8 cellular contexts compared by ENCODE assay signal in genomic region chr20:45890077-45890996, GRCh38. TPM values are rescaled to one million over a fixed set of nuclear protein-coding genes. Genes with fewer than 3 reads are reported as not detected.
DNase-seq lines count a peak whose midpoint lies in the region; ATAC-seq and TF ChIP-seq lines count a peak whose summit lies in the region.

No MANE protein-coding gene starts in this region.

- peak overlapping the region; percentile 93 for H3K18ac ChIP-seq in neuronal stem cell (ENCODE audit: low read length)

- H3K27ac Mint-ChIP-seq in activated naive CD8-positive, alpha-beta T cell treated with anti-CD3 and anti-CD28 coated beads for 36 hours: peak overlapping the region; percentile 90
- H3K27ac Mint-ChIP-seq in type B pancreatic cell: peak overlapping the region; percentile 92

- H3K79me2 ChIP-seq in OCI-LY3 (ENCODE audit: low read length): no peaks in the 10 kb centered on the region

- POLR2A ChIA-PET in GM10248 (lab: Yijun Ruan, JAX): interaction anchor here (0.5 to 1.6 kb wide), 5 partner anchors 9 to 1474 kb away, joined by 3 to 6 read pairs (median 4); partner anchors contain the start of genes PLTP and ZSWIM1

- H3K4ac ChIP-seq in neuronal stem cell (ENCODE audit: low read length): peak overlapping the region; percentile 76

- CTCF ChIA-PET in GM10248 (lab: Yijun Ruan, JAX): interaction anchor here (0.6 to 2.9 kb wide), 22 partner anchors 9 to 459 kb away, joined by 3 to 19 read pairs (median 4); partner anchors contain the start of gene ZSWIM1

- H3K9ac ChIP-seq in OCI-LY3 (ENCODE audit: low read length) (peak overlapping the region; percentile 64), neuronal stem cell (ENCODE audit: low read depth, low read length, poor library complexity) (peak overlapping the region; percentile 84)

- H3K27me3 Mint-ChIP-seq in activated naive CD8-positive, alpha-beta T cell treated with anti-CD3 and anti-CD28 coated beads for 36 hours: no peaks in the 10 kb centered on the region
- H3K27me3 Mint-ChIP-seq in type B pancreatic cell: no peaks in the 10 kb centered on the region

- H3K27ac ChIP-seq in OCI-LY3 (ENCODE audit: low read length) (no peak overlapping the region), neuronal stem cell (replicated peaks; ENCODE audit: low read length) (no peak overlapping the region)

- H3K79me1 ChIP-seq in neuronal stem cell (ENCODE audit: low read depth, low read length): peaks cover 2% of the 10 kb centered on the region

- H3K36me3 ChIP-seq in OCI-LY3 (replicated peaks; ENCODE audit: low read depth, low read length) (peaks cover 7% of the 10 kb centered on the region), neuronal stem cell (replicated peaks in 1 of 2; ENCODE audit: control insufficient read depth in 2 of 2, insufficient read depth in 2 of 2, low read length in 2 of 2) (peaks cover 5 to 43% of the 10 kb centered on the region in 2 donors)

- no peak overlapping the region for H2BK12ac ChIP-seq in neuronal stem cell (ENCODE audit: low read length)

- H3K23ac ChIP-seq in neuronal stem cell (ENCODE audit: low read depth, low read length, poor library complexity): peak overlapping the region; percentile 96

- peak overlapping the region; percentile 88 for H3K4me3 Mint-ChIP-seq in activated naive CD8-positive, alpha-beta T cell treated with anti-CD3 and anti-CD28 coated beads for 36 hours
- peak overlapping the region; percentile 93 for H3K4me3 Mint-ChIP-seq in type B pancreatic cell

- H2BK5ac ChIP-seq in neuronal stem cell (ENCODE audit: low read length): peak overlapping the region; percentile 39

- H2BK15ac ChIP-seq in neuronal stem cell (ENCODE audit: low read length): no peak overlapping the region

- H3K27me3 ChIP-seq in OCI-LY3 (ENCODE audit: low read depth, low read length) (no peaks in the 10 kb centered on the region), neuronal stem cell (ENCODE audit: control insufficient read depth in 3 of 3, insufficient read depth in 3 of 3, low read depth in 1 of 3, low read length in 3 of 3) (peaks cover 0 to 7% (median 0%) of the 10 kb centered on the region in 3 experiments)

- H2AFZ ChIP-seq in OCI-LY3 (ENCODE audit: low read depth, low read length): peak overlapping the region; percentile 86
- peak overlapping the region; percentile 90 for H2AFZ ChIP-seq in neuronal stem cell (ENCODE audit: low read length)

- no peak overlapping the region for H4K91ac ChIP-seq in neuronal stem cell (ENCODE audit: low read depth, low read length, poor library complexity)

- H3K4me2 ChIP-seq in OCI-LY3 (ENCODE audit: low read length): peak overlapping the region; percentile 89
- H3K4me2 ChIP-seq in neuronal stem cell (ENCODE audit: insufficient read depth, low read length, poor library complexity, severe bottlenecking): peak overlapping the region; percentile 100

- TF ChIP-seq CTCF in GM10248 (IDR thresholded peaks at IDR 0.05; ENCODE audit: control extremely low read depth, extremely low read depth, low read depth, missing control alignments): peak; percentile 43
- no peak for TF ChIP-seq CTCF in OCI-LY3 (IDR thresholded peaks at IDR 0.05; ENCODE audit: low read depth, low read length)
- TF ChIP-seq CTCF in type B pancreatic cell (conservative IDR thresholded peaks at IDR 0.05): peak; percentile 82

- peak overlapping the region; percentile 43 for H4K8ac ChIP-seq in neuronal stem cell (ENCODE audit: low read depth, low read length)

- peaks cover 10% of the 10 kb centered on the region for H3K36me3 Mint-ChIP-seq in activated naive CD8-positive, alpha-beta T cell treated with anti-CD3 and anti-CD28 coated beads for 36 hours
- H3K36me3 Mint-ChIP-seq in type B pancreatic cell: peaks cover 4% of the 10 kb centered on the region

- no CpG with 5 or more reads among the region's 79 CpGs for WGBS in neuronal stem cell (ENCODE audit: extremely low coverage in 2 of 2, insufficient read length in 2 of 2, insufficient replicate concordance in 1 of 2), 2 donors

- H3K9me3 Mint-ChIP-seq in activated naive CD8-positive, alpha-beta T cell treated with anti-CD3 and anti-CD28 coated beads for 36 hours: no peaks in the 10 kb centered on the region
- H3K9me3 Mint-ChIP-seq in type B pancreatic cell: no peaks in the 10 kb centered on the region

- peaks cover 46% of the 10 kb centered on the region for H3K4me1 Mint-ChIP-seq in activated naive CD8-positive, alpha-beta T cell treated with anti-CD3 and anti-CD28 coated beads for 36 hours
- H3K4me1 Mint-ChIP-seq in type B pancreatic cell (ENCODE audit: unreplicated experiment): peaks cover 8% of the 10 kb centered on the region

- H3K4me1 ChIP-seq in OCI-LY3 (ENCODE audit: low read length) (peaks cover 11% of the 10 kb centered on the region), neuronal stem cell (ENCODE audit: control insufficient read depth in 2 of 2, insufficient read depth in 1 of 2, low read depth in 1 of 2, low read length in 2 of 2) (peaks cover 5 to 6% of the 10 kb centered on the region in 2 donors)

- DNase-seq in GM10248 (ENCODE audit: extremely low spot score) (peak; percentile 66), glomerular endothelial cell (ENCODE audit: extremely low read depth, low read depth, low spot score) (peak; percentile 60), neuronal stem cell (ENCODE audit: low spot score) (peak; percentile 67), type B pancreatic cell (ENCODE audit: extremely low spot score, unreplicated experiment) (peak; percentile 88)
- peak; percentile 59 for DNase-seq in activated naive CD8-positive, alpha-beta T cell treated with anti-CD3 and anti-CD28 coated beads for 36 hours

- H3K14ac ChIP-seq in neuronal stem cell (ENCODE audit: low read length): peak overlapping the region; percentile 56

- peak overlapping the region; percentile 81 for H2AK5ac ChIP-seq in neuronal stem cell (ENCODE audit: low read depth, low read length)

- H3K9me3 ChIP-seq in OCI-LY3 (ENCODE audit: insufficient read depth, low read length): no peaks in the 10 kb centered on the region
- no peaks in the 10 kb centered on the region for H3K9me3 ChIP-seq in neuronal stem cell (replicated peaks in 1 of 2; ENCODE audit: control insufficient read depth in 2 of 2, insufficient read depth in 1 of 2, low read depth in 1 of 2, low read length in 2 of 2)

- H3K4me3 ChIP-seq in OCI-LY3 (ENCODE audit: low read length) (peak overlapping the region; percentile 84), neuronal stem cell (ENCODE audit: low read length in 2 of 2) (peak overlapping the region; percentile 66 to 88)

- H4K20me1 ChIP-seq in OCI-LY3 (ENCODE audit: insufficient read depth, low read length): no peaks in the 10 kb centered on the region

- ATAC-seq in HG03108 (IDR thresholded peaks at IDR 0.05; ENCODE audit: unreplicated experiment) (peak; percentile 25), HG02981 (IDR thresholded peaks at IDR 0.05; ENCODE audit: unreplicated experiment) (no peak)

- peak overlapping the region; percentile 81 for H2BK120ac ChIP-seq in neuronal stem cell (ENCODE audit: low read depth, low read length)

RNA-seq across cellular contexts. Expression of gene NEURL2, which starts 0.7 kb away (rescaled TPM):
- total RNA-seq in activated naive CD8-positive, alpha-beta T cell treated with anti-CD3 and anti-CD28 coated beads for 36 hours: 1 to 10 TPM; 2.5 to 3.1 TPM
- 3.4 and 4.8 TPM in 2 replicates for total RNA-seq in glomerular endothelial cell
- polyA plus RNA-seq in neuronal stem cell (2013, experiment 1 of 2): 0.75 TPM
- polyA plus RNA-seq in neuronal stem cell (2013, experiment 2 of 2): 0.62 TPM
- 6.4 TPM in 2 replicates for total RNA-seq in type B pancreatic cell (ENCODE audit: low replicate concordance)

RNA-seq across cellular contexts. Expression of gene CTSA, which starts 0.8 kb away (rescaled TPM):
- total RNA-seq in activated naive CD8-positive, alpha-beta T cell treated with anti-CD3 and anti-CD28 coated beads for 36 hours: 10 to 100 TPM; 45.2 to 45.7 TPM
- total RNA-seq in glomerular endothelial cell: 190 and 234 TPM in 2 replicates
- polyA plus RNA-seq in neuronal stem cell (2013, experiment 1 of 2): 15.3 TPM
- polyA plus RNA-seq in neuronal stem cell (2013, experiment 2 of 2): 15.1 TPM
- total RNA-seq in type B pancreatic cell (ENCODE audit: low replicate concordance): 142 and 174 TPM in 2 replicates

RNA-seq across cellular contexts. Expression of gene SPATA25, which starts 2.9 kb away (rescaled TPM):
- 1 to 10 TPM in 1 of 2 experiments, under 1 TPM in 1; 0.90 to 1.0 TPM for total RNA-seq in activated naive CD8-positive, alpha-beta T cell treated with anti-CD3 and anti-CD28 coated beads for 36 hours
- total RNA-seq in glomerular endothelial cell (0.29 TPM in 1 of 2 replicates, not detected in the other), type B pancreatic cell (ENCODE audit: low replicate concordance) (2.6 and 4.2 TPM in 2 replicates)
- polyA plus RNA-seq in neuronal stem cell (2013, experiment 1 of 2): 0.28 TPM
- 0.21 TPM for polyA plus RNA-seq in neuronal stem cell (2013, experiment 2 of 2)

RNA-seq across cellular contexts. Expression of gene ZSWIM1, which starts 9.3 kb away (rescaled TPM):
- total RNA-seq in activated naive CD8-positive, alpha-beta T cell treated with anti-CD3 and anti-CD28 coated beads for 36 hours: 10 to 100 TPM; 10.6 to 11.1 TPM
- total RNA-seq in glomerular endothelial cell: 9.4 and 11.4 TPM in 2 replicates
- 11.3 TPM for polyA plus RNA-seq in neuronal stem cell (2013, experiment 1 of 2)
- polyA plus RNA-seq in neuronal stem cell (2013, experiment 2 of 2): 11.6 TPM
- total RNA-seq in type B pancreatic cell (ENCODE audit: low replicate concordance): 17.1 and 17.3 TPM in 2 replicates

RNA-seq across cellular contexts. Expression of gene PLTP, which starts 21.6 kb away (rescaled TPM):
- 1 to 10 TPM; 5.9 to 6.2 TPM for total RNA-seq in activated naive CD8-positive, alpha-beta T cell treated with anti-CD3 and anti-CD28 coated beads for 36 hours
- total RNA-seq in glomerular endothelial cell (24.6 and 28.1 TPM in 2 replicates), type B pancreatic cell (ENCODE audit: low replicate concordance) (40.7 and 96.5 TPM in 2 replicates)
- 35.9 TPM for polyA plus RNA-seq in neuronal stem cell (2013, experiment 1 of 2)
- polyA plus RNA-seq in neuronal stem cell (2013, experiment 2 of 2): 35.5 TPM
